In genomic region chr6:139016337-139017213, GRCh38 we compare ENCODE assay signal across 9 cellular contexts.
DNase-seq lines count a peak whose midpoint lies in the region; ATAC-seq, FAIRE-seq and TF ChIP-seq lines count a peak whose summit lies in the region.
"Had no signal": no experiment of that assay in that cellular context is flagged by ENCODE, and none has a peak within 500 bp of the region (broad histone marks: within the 10 kb centered on the region; RNA-seq: fewer than 3 reads in every experiment).

No MANE protein-coding gene starts in this region.

- peak; percentile 58 for ATAC-seq in GM19467 (IDR thresholded peaks at IDR 0.05; ENCODE audit: unreplicated experiment)
- ATAC-seq in HG03432 (IDR thresholded peaks at IDR 0.05; ENCODE audit: unreplicated experiment), result peak; percentile 97
- no peak for ATAC-seq in HG03571 (IDR thresholded peaks at IDR 0.05; ENCODE audit: unreplicated experiment)

- DNase-seq in NCI-H526 treated with DMSO at 0.1 percent for 48 hours (lab: John Stamatoyannopoulos, UW) (no peak), cortex of kidney (lab: John Stamatoyannopoulos, UW) (no peak), HCEC 1CT (no peak)
- DNase-seq: activated CD4-positive, alpha-beta T cell treated with anti-CD3 and anti-CD28 coated beads for 1 hour had no signal

- no peak for TF ChIP-seq CTCF in 22Rv1 (IDR thresholded peaks at IDR 0.05)

- peak; percentile 91 for FAIRE-seq in endometrium (lab: Jason Lieb, UNC)

- H3K27ac ChIP-seq in 22Rv1, result peak overlapping the region; percentile 85
